Comparison of ENCODE assay signal across 22 cellular contexts in the genomic region with DNA sequence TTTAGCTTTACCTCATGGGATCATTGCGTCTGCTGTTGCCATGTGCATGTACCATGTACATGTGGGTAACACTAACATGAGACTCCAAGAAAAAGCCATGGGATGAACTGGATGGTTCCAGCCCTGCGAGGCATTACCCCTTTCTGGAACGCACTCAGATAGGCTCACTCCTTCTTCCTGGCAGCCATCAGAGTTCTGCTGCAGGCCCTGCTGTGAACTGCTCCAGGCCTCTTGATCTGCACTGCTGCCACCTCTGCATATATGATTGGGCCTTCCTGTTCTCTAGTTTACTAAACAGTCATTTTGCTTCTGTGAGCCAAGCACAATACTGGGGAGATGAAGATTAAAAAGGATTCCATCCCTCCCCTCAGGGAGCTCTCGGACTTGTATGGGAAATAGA.
DNase-seq lines count a peak whose midpoint lies in the region; ATAC-seq, FAIRE-seq and TF ChIP-seq lines count a peak whose summit lies in the region.
"Had no signal": no experiment of that assay in that cellular context is flagged by ENCODE, and none has a peak within 500 bp of the region (broad histone marks: within the 10 kb centered on the region; RNA-seq: fewer than 3 reads in every experiment).

No MANE protein-coding gene starts in this region.

- no peak overlapping the region for H2AFZ ChIP-seq in HepG2 (ENCODE audit: low read length)

- WGBS in heart left ventricle, 4 donors: 59 to 72% (median 71%) methylated on average over 4 of the region's 4 CpGs
- WGBS in HepG2 (ENCODE audit: low lambda C conversion rate): 77% methylated on average over 4 of the region's 4 CpGs
- 79% methylated on average over 2 of the region's 4 CpGs for WGBS in right lobe of liver (ENCODE audit: insufficient coverage, low coverage, low lambda C conversion rate, missing lambda C conversion rate)

- CTCF ChIA-PET in HepG2 (lab: Yijun Ruan, JAX; ENCODE audit: low intra/inter-chr PET ratio, low total read pairs): no interaction called here

- in situ Hi-C loops in HepG2 (cut with HindIII; ENCODE audit: extremely low pct_ligation_motif_present, low pct_unique_long_range_greater_than_20kb): no loop called here

- H3K36me3 ChIP-seq in heart left ventricle (no peaks in the 10 kb centered on the region), left ventricle myocardium inferior (no peaks in the 10 kb centered on the region), HepG2 (replicated peaks in 1 of 2; ENCODE audit: control insufficient read depth in 1 of 2, insufficient read depth in 2 of 2, low read length in 2 of 2) (no peaks in the 10 kb centered on the region), right lobe of liver (no peaks in the 10 kb centered on the region)
- H3K36me3 ChIP-seq: BLaER1 treated with 17β-estradiol and CSF1 and Interleukin-3, amounts not matched to agents 10 nM and 100 nM had no signal

- H3K9me3 ChIP-seq in heart left ventricle: no peaks in the 10 kb centered on the region
- no peaks in the 10 kb centered on the region for H3K9me3 ChIP-seq in left ventricle myocardium inferior (replicated peaks)
- no peaks in the 10 kb centered on the region for H3K9me3 ChIP-seq in HepG2 (ENCODE audit: low read length)
- no peaks in the 10 kb centered on the region for H3K9me3 ChIP-seq in right lobe of liver
- H3K9me3 ChIP-seq: A549; BLaER1 treated with 17β-estradiol and CSF1 and Interleukin-3, amounts not matched to agents 10 nM and 100 nM; Caco-2 had no signal

- H3K27me3 ChIP-seq in heart left ventricle: no peaks in the 10 kb centered on the region
- H3K27me3 ChIP-seq in left ventricle myocardium inferior (ENCODE audit: low read depth): no peaks in the 10 kb centered on the region
- H3K27me3 ChIP-seq in HepG2 (ENCODE audit: control insufficient read depth in 1 of 2, insufficient read depth in 2 of 2, low read length in 2 of 2): 0 out of 5 replicates have a peak, but pooled peaks cover 0 to 7% of the 10 kb centered on the region in 2 experiments
- no peaks in the 10 kb centered on the region for H3K27me3 ChIP-seq in right lobe of liver
- H3K27me3 ChIP-seq: BLaER1 treated with 17β-estradiol and CSF1 and Interleukin-3, amounts not matched to agents 10 nM and 100 nM had no signal

- H3K9ac ChIP-seq in HepG2 (ENCODE audit: insufficient read depth, low read depth, low read length): no peak overlapping the region
- H3K9ac ChIP-seq: BLaER1 treated with 17β-estradiol and CSF1 and Interleukin-3, amounts not matched to agents 10 nM and 100 nM had no signal

- H3K4me1 ChIP-seq in heart left ventricle (peaks cover 0 to 46% (median 14%) of the 10 kb centered on the region in 12 donors), left ventricle myocardium inferior (peaks cover 39% of the 10 kb centered on the region), HepG2 (ENCODE audit: insufficient read depth, low read length) (no peaks in the 10 kb centered on the region), right lobe of liver (no peaks in the 10 kb centered on the region)
- H3K4me1 ChIP-seq: A549; BLaER1 treated with 17β-estradiol and CSF1 and Interleukin-3, amounts not matched to agents 10 nM and 100 nM; Caco-2 had no signal

- TF ChIP-seq POLR2A in heart left ventricle (IDR thresholded peaks at IDR 0.05) (no peak), HepG2 (IDR thresholded peaks at IDR 0.05; ENCODE audit: insufficient read depth in 1 of 2, low read depth in 2 of 2, low read length in 2 of 2) (no peak), right lobe of liver (IDR thresholded peaks at IDR 0.05) (no peak)

- no peak for FAIRE-seq in HepG2 (lab: Jason Lieb, UNC)
- FAIRE-seq: A549, D721Med, G401.6, GM12891, GM19239 had no signal

- intact Hi-C loops in Right ventricle myocardium inferior (cut with DNase I) (no loop called here), left cardiac atrium (cut with DNase I) (no loop called here), heart left ventricle (cut with DNase I) (no loop called here), left ventricle myocardium inferior (cut with micrococcal nuclease) (loop anchor here (10.0 kb wide), 1 partner anchor 161 kb away; no protein-coding TSS in a partner anchor), HepG2 (cut with micrococcal nuclease; ENCODE audit: unreplicated experiment) (no loop called here), right lobe of liver (cut with DNase I) (no loop called here)

- TF ChIP-seq CTCF in heart left ventricle (IDR thresholded peaks at IDR 0.05) (no peak), left ventricle myocardium inferior (IDR thresholded peaks at IDR 0.05; ENCODE audit: borderline replicate concordance) (no peak), HepG2 (CRISPR knock-in tag; IDR thresholded peaks at IDR 0.05) (no peak), right lobe of liver (IDR thresholded peaks at IDR 0.05) (no peak)

- TF ChIP-seq RAD21 in HepG2 (CRISPR knock-in tag; IDR thresholded peaks at IDR 0.05): no peak

- POLR2A ChIA-PET in HepG2 (lab: Yijun Ruan, JAX): no interaction called here

- H3K4me3 ChIP-seq in heart left ventricle (no peak overlapping the region), left ventricle myocardium inferior (no peak overlapping the region), HepG2 (replicated peaks in 1 of 3; ENCODE audit: insufficient read depth in 1 of 3, low read depth in 2 of 3, low read length in 3 of 3) (no peak overlapping the region), right lobe of liver (no peak overlapping the region)
- H3K4me3 ChIP-seq: A549; BLaER1 treated with 17β-estradiol and CSF1 and Interleukin-3, amounts not matched to agents 10 nM and 100 nM had no signal

- H4K20me1 ChIP-seq in HepG2 (ENCODE audit: insufficient read depth, low read length): no peaks in the 10 kb centered on the region
- H4K20me1 ChIP-seq: BLaER1 treated with 17β-estradiol and CSF1 and Interleukin-3, amounts not matched to agents 10 nM and 100 nM had no signal

- no peaks in the 10 kb centered on the region for H3K79me2 ChIP-seq in HepG2 (ENCODE audit: insufficient read depth, low read length)

- no peak overlapping the region for H3K4me2 ChIP-seq in HepG2 (ENCODE audit: low read depth, low read length)
- H3K4me2 ChIP-seq: A549; BLaER1 treated with 17β-estradiol and CSF1 and Interleukin-3, amounts not matched to agents 10 nM and 100 nM had no signal

- DNase-seq in Right ventricle myocardium inferior (ENCODE audit: missing footprints): no peak
- no peak for DNase-seq in left cardiac atrium
- DNase-seq in heart left ventricle: no peak
- DNase-seq in left ventricle myocardium inferior: no peak
- DNase-seq in HepG2 (ENCODE audit: low spot score): no peak
- no peak for DNase-seq in right lobe of liver
- DNase-seq: AML-193; Caco-2; Calu3; CD4-positive, alpha-beta T cell; CD8-positive, alpha-beta T cell; DMS79 treated with DMSO at 0.1 percent for 48 hours; GF-D8 had no signal

- no TSS peak for BruUV-seq in HepG2 (replicated peaks; lab: Mats Ljungman, UMichigan)

- no peak overlapping the region for H3K27ac ChIP-seq in heart left ventricle
- H3K27ac ChIP-seq in left ventricle myocardium inferior (replicated peaks): no peak overlapping the region
- no peak overlapping the region for H3K27ac ChIP-seq in HepG2 (ENCODE audit: extremely low read length, insufficient read depth, low read length)
- H3K27ac ChIP-seq in right lobe of liver: no peak overlapping the region
- H3K27ac ChIP-seq: 22Rv1; A549; BLaER1 treated with 17β-estradiol and CSF1 and Interleukin-3, amounts not matched to agents 10 nM and 100 nM; C4-2B had no signal

- ATAC-seq in Right ventricle myocardium inferior: peak; percentile 22
- ATAC-seq in left cardiac atrium: no peak
- peak in 3 of 4 donors; percentile 40 to 72 (median 51) for ATAC-seq in heart left ventricle
- ATAC-seq in HepG2: no peak
- no peak for ATAC-seq in right lobe of liver
- ATAC-seq in HG02884 (IDR thresholded peaks at IDR 0.05; ENCODE audit: unreplicated experiment): no peak
- ATAC-seq: A549; CD8-positive, alpha-beta T cell had no signal

- TF ChIP-seq EP300 in HepG2 (IDR thresholded peaks at IDR 0.05; ENCODE audit: low read depth in 2 of 2, low read length in 2 of 2) (no peak), HepG2 (CRISPR knock-in tag; IDR thresholded peaks at IDR 0.05; ENCODE audit: borderline replicate concordance) (no peak)

TF ChIP-seq in HepG2, 621 proteins besides CTCF, POLR2A, EP300 and RAD21:
- TF ChIP-seq WIZ (CRISPR knock-in tag; IDR thresholded peaks at IDR 0.05): no peak
- no peak for TF ChIP-seq PITX1 (CRISPR knock-in tag; IDR thresholded peaks at IDR 0.05)
- TF ChIP-seq MED8 (CRISPR knock-in tag; IDR thresholded peaks at IDR 0.05; ENCODE audit: insufficient replicate concordance): no peak
- TF ChIP-seq MNT (IDR thresholded peaks at IDR 0.05): peak; percentile 42
- TF ChIP-seq, protein P1, sequence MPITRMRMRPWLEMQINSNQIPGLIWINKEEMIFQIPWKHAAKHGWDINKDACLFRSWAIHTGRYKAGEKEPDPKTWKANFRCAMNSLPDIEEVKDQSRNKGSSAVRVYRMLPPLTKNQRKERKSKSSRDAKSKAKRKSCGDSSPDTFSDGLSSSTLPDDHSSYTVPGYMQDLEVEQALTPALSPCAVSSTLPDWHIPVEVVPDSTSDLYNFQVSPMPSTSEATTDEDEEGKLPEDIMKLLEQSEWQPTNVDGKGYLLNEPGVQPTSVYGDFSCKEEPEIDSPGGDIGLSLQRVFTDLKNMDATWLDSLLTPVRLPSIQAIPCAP (CRISPR knock-in tag; IDR thresholded peaks at IDR 0.05; ENCODE audit: low read depth): no peak
- TF ChIP-seq EHMT2 (IDR thresholded peaks at IDR 0.05; ENCODE audit: borderline replicate concordance, low read depth, low read length): no peak

Comparison
In these comparisons a context has a peak if more than half of its experiments do, and no peak if none do; other contexts are left out.
1. ATAC-seq: peak in Right ventricle myocardium inferior (single experiment) and heart left ventricle (3 of 4); none in left cardiac atrium (0 of 2), HepG2 (single experiment), right lobe of liver (0 of 4) and HG02884 (single experiment).